Comparison of ENCODE assay signal across 23 cellular contexts in genomic region chr11:26199341-26199740, GRCh38.
DNase-seq lines count a peak whose midpoint lies in the region; ATAC-seq, FAIRE-seq and TF ChIP-seq lines count a peak whose summit lies in the region.
"Had no signal": no experiment of that assay in that cellular context is flagged by ENCODE, and none has a peak within 500 bp of the region (broad histone marks: within the 10 kb centered on the region; RNA-seq: fewer than 3 reads in every experiment).

No MANE protein-coding gene starts in this region.

- no peak for TF ChIP-seq POLR2A in body of pancreas (IDR thresholded peaks at IDR 0.05)

- H3K36me3 ChIP-seq in body of pancreas (replicated peaks in 1 of 2; ENCODE audit: insufficient read depth in 1 of 2, low read depth in 2 of 2), result no peaks in the 10 kb centered on the region
- H3K36me3 ChIP-seq: ascending aorta, HAP-1, transverse colon had no signal

- 28 to 32% methylated on average over 1 of the region's 1 CpG for WGBS in body of pancreas, 2 donors

- H3K9me3 ChIP-seq in body of pancreas, result no peaks in the 10 kb centered on the region
- H3K9me3 ChIP-seq: ascending aorta, HAP-1, transverse colon had no signal

- TF ChIP-seq CTCF in cardiac fibroblast (IDR thresholded peaks at IDR 0.05; ENCODE audit: low read depth, low read length) (no peak), body of pancreas (IDR thresholded peaks at IDR 0.05) (no peak)

- FAIRE-seq in frontal cortex (lab: Jason Lieb, UNC), result no peak
- FAIRE-seq: endometrium had no signal

- H3K27ac ChIP-seq in body of pancreas, result no peak overlapping the region
- H3K27ac ChIP-seq: ascending aorta, coronary artery, skin epidermis, transverse colon had no signal

- ATAC-seq in body of pancreas, result no peak
- ATAC-seq: naive thymus-derived CD4-positive, alpha-beta T cell had no signal

- intact Hi-C loops in body of pancreas (cut with DNase I), result no loop called here

- H3K4me1 ChIP-seq in body of pancreas, result no peaks in the 10 kb centered on the region
- H3K4me1 ChIP-seq: ascending aorta, HAP-1, transverse colon had no signal

- H3K27me3 ChIP-seq in body of pancreas, result no peaks in the 10 kb centered on the region
- H3K27me3 ChIP-seq: ascending aorta, transverse colon had no signal

- H3K4me3 ChIP-seq in cardiac fibroblast (replicated peaks in 1 of 2; ENCODE audit: low read depth in 2 of 2, low read length in 2 of 2) (no peak overlapping the region), body of pancreas (no peak overlapping the region)
- H3K4me3 ChIP-seq: ascending aorta, coronary artery, HAP-1, skin epidermis, transverse colon had no signal

- DNase-seq in HCEC 1CT (peak; percentile 71), cardiac fibroblast (ENCODE audit: low read depth in 2 of 2) (peak; percentile 20 to 65), iris pigment epithelial cell (ENCODE audit: low read depth) (peak; percentile 83), frontal cortex (ENCODE audit: low spot score in 2 of 2) (no peak), NCI-H2081 (lab: John Stamatoyannopoulos, UW) (no peak), HK-2 (ENCODE audit: unreplicated experiment) (no peak), body of pancreas (no peak)
- DNase-seq: activated CD4-positive, alpha-beta T cell treated with anti-CD3 and anti-CD28 coated beads for 4 hours; AML-193; DND-41; mammary epithelial cell; naive thymus-derived CD4-positive, alpha-beta T cell; NCI-H1417 treated with DMSO at 0.1 percent for 48 hours; NCI-H524 treated with DMSO at 0.1 percent for 48 hours; SHP77; stimulated activated CD4-positive, alpha-beta T cell treated with anti-CD3 and anti-CD28 coated beads, Interleukin-4, amount 100 ng/mL, for 1 hour; T-helper 1 cell; transverse colon had no signal

Comparison
In these comparisons a context has a peak if more than half of its experiments do, and no peak if none do; other contexts are left out.
1. DNase-seq: peak in HCEC 1CT (single experiment), cardiac fibroblast (2 of 2) and iris pigment epithelial cell (single experiment); none in frontal cortex (0 of 2), NCI-H2081 (0 of 2), HK-2 (single experiment) and body of pancreas (0 of 4).